10 cellular contexts compared by ENCODE assay signal in genomic region chr2:45770773-45771172, GRCh38.
DNase-seq lines count a peak whose midpoint lies in the region; ATAC-seq lines count a peak whose summit lies in the region.
"Had no signal": no experiment of that assay in that cellular context is flagged by ENCODE, and none has a peak within 500 bp of the region (broad histone marks: within the 10 kb centered on the region; RNA-seq: fewer than 3 reads in every experiment).

No MANE protein-coding gene starts in this region.

- H3K27ac ChIP-seq in BLaER1 treated with 17β-estradiol and CSF1 and Interleukin-3, amounts not matched to agents 10 nM and 100 nM = peak overlapping the region in 9 of 11 experiments; percentile 30 to 69 (median 53); a peak in 18 of 22 replicates
- peak overlapping the region; percentile 11 for H3K27ac ChIP-seq in caudate nucleus (ENCODE audit: low read depth, low read length)
- H3K27ac ChIP-seq: brain microvascular endothelial cell had no signal

- peak overlapping the region in 3 of 10 experiments; percentile 13 to 37 (median 31); a peak in 3 of 20 replicates for H3K4me3 ChIP-seq in BLaER1 treated with 17β-estradiol and CSF1 and Interleukin-3, amounts not matched to agents 10 nM and 100 nM

- peak overlapping the region in 9 of 11 experiments; percentile 1 to 62 (median 32); a peak in 12 of 22 replicates for H3K9ac ChIP-seq in BLaER1 treated with 17β-estradiol and CSF1 and Interleukin-3, amounts not matched to agents 10 nM and 100 nM

- H3K36me3 ChIP-seq in BLaER1 treated with 17β-estradiol and CSF1 and Interleukin-3, amounts not matched to agents 10 nM and 100 nM = peaks cover 0 to 38% (median 15%) of the 10 kb centered on the region in 11 experiments; a peak in 7 of 22 replicates
- H3K36me3 ChIP-seq: brain microvascular endothelial cell had no signal

- H3K36me3 Mint-ChIP-seq in T-helper 17 cell (ENCODE audit: low read depth) = no peaks in the 10 kb centered on the region

- ATAC-seq in sciatic nerve (peak; percentile 22), T-helper 17 cell (no peak)

- no peak overlapping the region for H3K4me3 Mint-ChIP-seq in T-helper 17 cell

- intact Hi-C loops in sciatic nerve (cut with DNase I) = loop anchor here (10.0 kb wide), 1 partner anchor 126 kb away; no protein-coding TSS in a partner anchor

- H3K4me1 ChIP-seq in BLaER1 treated with 17β-estradiol and CSF1 and Interleukin-3, amounts not matched to agents 10 nM and 100 nM = peaks cover 83 to 100% (median 100%) of the 10 kb centered on the region in 10 experiments

- peaks cover 12% of the 10 kb centered on the region for H3K4me1 Mint-ChIP-seq in T-helper 17 cell

- H4K20me1 ChIP-seq in BLaER1 treated with 17β-estradiol and CSF1 and Interleukin-3, amounts not matched to agents 10 nM and 100 nM = peaks cover 0 to 100% (median 70%) of the 10 kb centered on the region in 11 experiments; a peak in 15 of 22 replicates

- H3K9me3 ChIP-seq in BLaER1 treated with 17β-estradiol and CSF1 and Interleukin-3, amounts not matched to agents 10 nM and 100 nM (replicated peaks in 1 of 11) = no peaks in the 10 kb centered on the region
- H3K9me3 ChIP-seq in T-helper 17 cell (ENCODE audit: control insufficient read depth, low read length, poor library complexity, severe bottlenecking) = no peaks in the 10 kb centered on the region

- H3K4me2 ChIP-seq in BLaER1 treated with 17β-estradiol and CSF1 and Interleukin-3, amounts not matched to agents 10 nM and 100 nM = peak overlapping the region; percentile 73 to 92 (median 86)

- no peak overlapping the region for H3K27ac Mint-ChIP-seq in T-helper 17 cell

- H3K27me3 Mint-ChIP-seq in T-helper 17 cell = no peaks in the 10 kb centered on the region

- no peaks in the 10 kb centered on the region for H3K27me3 ChIP-seq in BLaER1 treated with 17β-estradiol and CSF1 and Interleukin-3, amounts not matched to agents 10 nM and 100 nM
- H3K27me3 ChIP-seq: brain microvascular endothelial cell had no signal

- DNase-seq in caudate nucleus (lab: John Stamatoyannopoulos, UW) = no peak
- DNase-seq in iris pigment epithelial cell (ENCODE audit: low read depth) = peak; percentile 27
- DNase-seq in sciatic nerve (ENCODE audit: low spot score) = no peak
- no peak for DNase-seq in activated CD8-positive, alpha-beta memory T cell treated with anti-CD3 and anti-CD28 coated beads, Interleukin-2, amount 50 U/mL, for 48 hours
- no peak for DNase-seq in hepatic stellate cell (ENCODE audit: low spot score)
- no peak for DNase-seq in T-helper 17 cell
- DNase-seq in GM19240 (ENCODE audit: insufficient read length, low spot score) = no peak
- DNase-seq: brain microvascular endothelial cell; stimulated activated CD4-positive, alpha-beta T cell treated with anti-CD3 and anti-CD28 coated beads, Interleukin-12 subunit alpha, Interleukin-12 subunit beta, amount 100 ng/mL, for 4 hours had no signal
